ENCODE assay signal across 8 cellular contexts in genomic region chr2:96636772-96637171, GRCh38. TPM values are rescaled to one million over a fixed set of nuclear protein-coding genes. Genes with fewer than 3 reads are reported as not detected.
DNase-seq lines count a peak whose midpoint lies in the region; ATAC-seq and TF ChIP-seq lines count a peak whose summit lies in the region.

No MANE protein-coding gene starts in this region.

- peaks cover 0 to 3% of the 10 kb centered on the region in 2 donors for H3K27me3 Mint-ChIP-seq in natural killer cell (ENCODE audit: low read depth in 2 of 2)

- peak overlapping the region; percentile 93 for H3K4me3 Mint-ChIP-seq in natural killer cell

- ATAC-seq in natural killer cell (no peak), HG02852 (IDR thresholded peaks at IDR 0.05; ENCODE audit: unreplicated experiment) (no peak), HG03571 (IDR thresholded peaks at IDR 0.05; ENCODE audit: unreplicated experiment) (no peak), GM21576 (IDR thresholded peaks at IDR 0.05; ENCODE audit: unreplicated experiment) (no peak)

- TF ChIP-seq CTCF in C4-2B (conservative IDR thresholded peaks at IDR 0.05) = no peak
- TF ChIP-seq CTCF in natural killer cell (IDR thresholded peaks at IDR 0.05) = no peak

- intact Hi-C loops in natural killer cell (cut with micrococcal nuclease) = loop anchor here (1.0 to 5.0 kb wide), 2 partner anchors 19 to 99 kb away; partner anchors contain the start of gene ARID5A

- 88 to 89% methylated on average over 10 of the region's 10 CpGs for WGBS in ectodermal cell, 2 experiments

- no peaks in the 10 kb centered on the region for H3K9me3 ChIP-seq in NT2/D1 (ENCODE audit: insufficient read depth, low read length)
- no peaks in the 10 kb centered on the region for H3K9me3 ChIP-seq in ectodermal cell (ENCODE audit: control insufficient read depth, low read length)

- peak overlapping the region; percentile 75 for H3K4me3 ChIP-seq in NT2/D1 (ENCODE audit: insufficient read length, low read depth)
- peak overlapping the region; percentile 78 for H3K4me3 ChIP-seq in ectodermal cell (ENCODE audit: insufficient read depth, low read depth, low read length)

- H3K27me3 ChIP-seq in NT2/D1 (ENCODE audit: insufficient read depth, insufficient read length) (no peaks in the 10 kb centered on the region), ectodermal cell (ENCODE audit: control insufficient read depth, insufficient read depth, low read length, poor library complexity, severe bottlenecking) (no peaks in the 10 kb centered on the region)

- H3K9ac ChIP-seq in NT2/D1 (ENCODE audit: insufficient read length, low read depth) = peak overlapping the region; percentile 89

- H3K36me3 ChIP-seq in NT2/D1 (ENCODE audit: insufficient read depth, insufficient read length, low read length) (peaks cover 45% of the 10 kb centered on the region), ectodermal cell (ENCODE audit: control insufficient read depth, insufficient read depth, low read length) (peaks cover 4% of the 10 kb centered on the region)

- H3K36me3 Mint-ChIP-seq in natural killer cell = no peaks in the 10 kb centered on the region

- DNase-seq in NT2/D1 (ENCODE audit: low read depth, low spot score) (no peak), natural killer cell (no peak), kidney glomerular epithelial cell (lab: John Stamatoyannopoulos, UW) (no peak)

- H3K9me3 Mint-ChIP-seq in natural killer cell = no peaks in the 10 kb centered on the region

- peak overlapping the region; percentile 94 to 97 for H3K27ac Mint-ChIP-seq in natural killer cell

- H3K4me1 Mint-ChIP-seq in natural killer cell = peaks cover 33 to 38% of the 10 kb centered on the region in 2 donors

- peak overlapping the region; percentile 76; the same call in 1 of the 2 replicates for H3K27ac ChIP-seq in C4-2B
- no peak overlapping the region for H3K27ac ChIP-seq in ectodermal cell (ENCODE audit: insufficient read depth, low read depth, low read length, poor library complexity, severe bottlenecking)

- H3K4me1 ChIP-seq in NT2/D1 (ENCODE audit: insufficient read depth, insufficient read length) (no peaks in the 10 kb centered on the region), ectodermal cell (ENCODE audit: control insufficient read depth, insufficient read depth, low read length) (peaks cover 11% of the 10 kb centered on the region)

RNA-seq across cellular contexts. Expression of gene KANSL3, which starts 1.3 kb away (rescaled TPM):
- polyA plus RNA-seq in ectodermal cell (2013, experiment 1 of 4) = 51.9 TPM
- 51.3 TPM for polyA plus RNA-seq in ectodermal cell (2013, experiment 2 of 4)
- 36.8 TPM for polyA plus RNA-seq in ectodermal cell (2013, experiment 3 of 4)
- 43.2 TPM for polyA plus RNA-seq in ectodermal cell (2013, experiment 4 of 4)
- total RNA-seq in natural killer cell = 10 to 100 TPM; 73.9 to 98.0 (median 83.5) TPM

RNA-seq across cellular contexts. Expression of gene FER1L5, which starts 5.8 kb away (rescaled TPM):
- 0.35 TPM for polyA plus RNA-seq in ectodermal cell (2013, experiment 1 of 4)
- 0.87 TPM for polyA plus RNA-seq in ectodermal cell (2013, experiment 2 of 4)
- polyA plus RNA-seq in ectodermal cell (2013, experiment 3 of 4) = 0.37 TPM
- polyA plus RNA-seq in ectodermal cell (2013, experiment 4 of 4) = 0.53 TPM
- not detected for total RNA-seq in natural killer cell
